Comparison of ENCODE assay signal across 10 cellular contexts in genomic region chr19:57282011-57282636, GRCh38. TPM values are rescaled to one million over a fixed set of nuclear protein-coding genes. Genes with fewer than 3 reads are reported as not detected.
DNase-seq lines count a peak whose midpoint lies in the region; ATAC-seq and TF ChIP-seq lines count a peak whose summit lies in the region.
"Had no signal": no experiment of that assay in that cellular context is flagged by ENCODE, and none has a peak within 500 bp of the region (broad histone marks: within the 10 kb centered on the region; RNA-seq: fewer than 3 reads in every experiment).

No MANE protein-coding gene starts in this region.

- H3K9ac ChIP-seq in iPS-18a (ENCODE audit: low read length) = no peak overlapping the region

- CTCF ChIA-PET in activated CD8-positive, alpha-beta T cell treated with anti-CD3 and anti-CD28 coated beads, Interleukin-2, amount 10 ng/mL, durations not matched to agents 7 days and 5 days (lab: Charles Lee) = interaction anchor here (0.6 kb wide), 1 partner anchor 692 kb away, joined by 3 read pairs; no protein-coding TSS in a partner anchor

- peaks cover 0 to 54% (median 20%) of the 10 kb centered on the region in 9 donors for H3K36me3 ChIP-seq in heart right ventricle
- peaks cover 42% of the 10 kb centered on the region for H3K36me3 ChIP-seq in iPS-18a (ENCODE audit: control insufficient read depth, low read depth, low read length)

- H3K4me3 Mint-ChIP-seq in activated CD8-positive, alpha-beta T cell treated with anti-CD3 and anti-CD28 coated beads, Interleukin-2, amount 10 ng/mL, durations not matched to agents 7 days and 5 days = no peak overlapping the region
- H3K4me3 Mint-ChIP-seq in type B pancreatic cell = no peak overlapping the region
- no peak overlapping the region for H3K4me3 Mint-ChIP-seq in natural killer cell

- intact Hi-C loops in heart right ventricle (cut with DNase I) = loop anchor here in 6 of 10 donors (5.0 kb wide), 5 partner anchors 35 to 75 kb away; partner anchors contain the start of genes ZNF805 (in 3 of the 6), ZNF304 (in 2 of the 6) and ZNF543 (in 1 of the 6)
- intact Hi-C loops in left ventricle myocardium superior (cut with micrococcal nuclease) = no loop called here
- intact Hi-C loops in natural killer cell (cut with micrococcal nuclease) = no loop called here

- no peaks in the 10 kb centered on the region for H3K27me3 ChIP-seq in heart right ventricle
- no peaks in the 10 kb centered on the region for H3K27me3 ChIP-seq in iPS-18a (ENCODE audit: control insufficient read depth, insufficient read depth, low read length)

- H3K9me3 ChIP-seq in heart right ventricle (no peaks in the 10 kb centered on the region), iPS-18a (ENCODE audit: control insufficient read depth, low read depth, low read length) (no peaks in the 10 kb centered on the region)

- ATAC-seq in heart right ventricle = no peak
- ATAC-seq in left ventricle myocardium superior = no peak
- no peak for ATAC-seq in activated CD8-positive, alpha-beta T cell treated with anti-CD3 and anti-CD28 coated beads, Interleukin-2, amount 10 ng/mL, durations not matched to agents 7 days and 5 days
- ATAC-seq in natural killer cell = no peak
- no peak for ATAC-seq in GM18517 (IDR thresholded peaks at IDR 0.05; ENCODE audit: unreplicated experiment)

- H3K4me3 ChIP-seq in heart right ventricle = peak overlapping the region in 7 of 10 donors; percentile 70 to 95 (median 87)
- peak overlapping the region; percentile 100 for H3K4me3 ChIP-seq in iPS-18a (ENCODE audit: low read length)

- POLR2A ChIA-PET in activated CD8-positive, alpha-beta T cell treated with anti-CD3 and anti-CD28 coated beads, Interleukin-2, amount 10 ng/mL, durations not matched to agents 7 days and 5 days (lab: Charles Lee) = no interaction called here

- peaks cover 55% of the 10 kb centered on the region for H3K36me3 Mint-ChIP-seq in activated CD8-positive, alpha-beta T cell treated with anti-CD3 and anti-CD28 coated beads, Interleukin-2, amount 10 ng/mL, durations not matched to agents 7 days and 5 days (ENCODE audit: low read depth)
- H3K36me3 Mint-ChIP-seq in type B pancreatic cell = peaks cover 32% of the 10 kb centered on the region
- peaks cover 8% of the 10 kb centered on the region for H3K36me3 Mint-ChIP-seq in natural killer cell

- no peak for TF ChIP-seq CTCF in heart right ventricle (IDR thresholded peaks at IDR 0.05)
- TF ChIP-seq CTCF in type B pancreatic cell (conservative IDR thresholded peaks at IDR 0.05) = no peak
- TF ChIP-seq CTCF in natural killer cell (IDR thresholded peaks at IDR 0.05) = no peak

- H3K9me3 Mint-ChIP-seq in activated CD8-positive, alpha-beta T cell treated with anti-CD3 and anti-CD28 coated beads, Interleukin-2, amount 10 ng/mL, durations not matched to agents 7 days and 5 days (ENCODE audit: insufficient read depth) = peaks cover 4% of the 10 kb centered on the region
- H3K9me3 Mint-ChIP-seq in type B pancreatic cell (no peaks in the 10 kb centered on the region), natural killer cell (no peaks in the 10 kb centered on the region)

- H3K27ac Mint-ChIP-seq in activated CD8-positive, alpha-beta T cell treated with anti-CD3 and anti-CD28 coated beads, Interleukin-2, amount 10 ng/mL, durations not matched to agents 7 days and 5 days = peak overlapping the region; percentile 85
- peak overlapping the region; percentile 88 for H3K27ac Mint-ChIP-seq in type B pancreatic cell
- H3K27ac Mint-ChIP-seq in natural killer cell = no peak overlapping the region

- H3K4me1 ChIP-seq in heart right ventricle (peaks cover 0 to 64% (median 48%) of the 10 kb centered on the region in 9 donors), iPS-18a (ENCODE audit: control insufficient read depth, low read depth, low read length) (peaks cover 10% of the 10 kb centered on the region)

- peak overlapping the region in 3 of 10 donors; percentile 95 to 98 (median 98) for H3K27ac ChIP-seq in heart right ventricle
- no peak overlapping the region for H3K27ac ChIP-seq in iPS-18a (ENCODE audit: low read length)

- 68 to 76% methylated on average over 5 of the region's 5 CpGs for WGBS in heart right ventricle, 2 donors

- DNase-seq in heart right ventricle = no peak
- DNase-seq in left ventricle myocardium superior = no peak
- DNase-seq in activated CD8-positive, alpha-beta T cell treated with anti-CD3 and anti-CD28 coated beads, Interleukin-2, amount 10 ng/mL, durations not matched to agents 7 days and 5 days = peak; percentile 21
- DNase-seq in type B pancreatic cell (ENCODE audit: extremely low spot score, unreplicated experiment) = no peak
- DNase-seq in natural killer cell = no peak
- DNase-seq in NCI-H524 treated with DMSO at 0.1 percent for 48 hours (lab: John Stamatoyannopoulos, UW) = no peak
- DNase-seq: Calu3, NCI-H446 treated with DMSO at 0.1 percent for 48 hours had no signal

- H3K4me1 Mint-ChIP-seq in activated CD8-positive, alpha-beta T cell treated with anti-CD3 and anti-CD28 coated beads, Interleukin-2, amount 10 ng/mL, durations not matched to agents 7 days and 5 days (ENCODE audit: low read depth) = peaks cover 46% of the 10 kb centered on the region
- H3K4me1 Mint-ChIP-seq in type B pancreatic cell (ENCODE audit: unreplicated experiment) (peaks cover 21% of the 10 kb centered on the region), natural killer cell (peaks cover 32 to 37% of the 10 kb centered on the region in 2 donors)

- no peaks in the 10 kb centered on the region for H3K27me3 Mint-ChIP-seq in activated CD8-positive, alpha-beta T cell treated with anti-CD3 and anti-CD28 coated beads, Interleukin-2, amount 10 ng/mL, durations not matched to agents 7 days and 5 days (ENCODE audit: low read depth)
- H3K27me3 Mint-ChIP-seq in type B pancreatic cell (no peaks in the 10 kb centered on the region), natural killer cell (ENCODE audit: low read depth in 2 of 2) (no peaks in the 10 kb centered on the region)

RNA-seq across cellular contexts. Expression of gene ZNF460, which starts 1.8 kb away (rescaled TPM):
- total RNA-seq in heart right ventricle = 10 to 100 TPM; 22.9 to 50.3 (median 41.1) TPM
- 1 to 10 TPM in 1 of 2 donors, under 1 TPM in 1; 0.42 to 4.7 TPM for polyA plus RNA-seq in heart right ventricle
- total RNA-seq in left ventricle myocardium superior = 26.4 TPM
- total RNA-seq in activated CD8-positive, alpha-beta T cell treated with anti-CD3 and anti-CD28 coated beads, Interleukin-2, amount 10 ng/mL, durations not matched to agents 7 days and 5 days = 10 to 100 TPM; 43.9 to 46.6 TPM
- 58.4 and 66.1 TPM in 2 replicates for total RNA-seq in type B pancreatic cell (ENCODE audit: low replicate concordance)
- 10 to 100 TPM; 67.8 to 74.1 (median 69.7) TPM for total RNA-seq in natural killer cell

RNA-seq across cellular contexts. Expression of gene ZNF543, which starts 38.1 kb away (rescaled TPM):
- total RNA-seq in heart right ventricle = 1 to 10 TPM; 5.5 to 9.2 (median 7.0) TPM
- polyA plus RNA-seq in heart right ventricle = 1 to 10 TPM in 1 of 2 donors, under 1 TPM in 1; 0.86 to 2.1 TPM
- total RNA-seq in left ventricle myocardium superior = 6.1 TPM
- 1 to 10 TPM; 7.0 to 7.5 TPM for total RNA-seq in activated CD8-positive, alpha-beta T cell treated with anti-CD3 and anti-CD28 coated beads, Interleukin-2, amount 10 ng/mL, durations not matched to agents 7 days and 5 days
- 8.3 and 9.8 TPM in 2 replicates for total RNA-seq in type B pancreatic cell (ENCODE audit: low replicate concordance)
- total RNA-seq in natural killer cell = 1 to 10 TPM; 4.7 to 7.2 (median 5.9) TPM

RNA-seq across cellular contexts. Expression of gene ZNF805, which starts 41.7 kb away (rescaled TPM):
- total RNA-seq in heart right ventricle = 10 to 100 TPM in 8 of 10 donors, 1 to 10 TPM in 2; 9.4 to 14.7 (median 11.5) TPM
- under 1 TPM; 0.77 to 0.88 TPM for polyA plus RNA-seq in heart right ventricle
- 9.0 TPM for total RNA-seq in left ventricle myocardium superior
- 1 to 10 TPM; 9.8 to 9.9 TPM for total RNA-seq in activated CD8-positive, alpha-beta T cell treated with anti-CD3 and anti-CD28 coated beads, Interleukin-2, amount 10 ng/mL, durations not matched to agents 7 days and 5 days
- 16.8 and 16.9 TPM in 2 replicates for total RNA-seq in type B pancreatic cell (ENCODE audit: low replicate concordance)
- 10 to 100 TPM; 25.9 to 32.7 (median 31.0) TPM for total RNA-seq in natural killer cell

RNA-seq across cellular contexts. Expression of gene AURKC, which starts 51.3 kb away (rescaled TPM):
- total RNA-seq in heart right ventricle (1 to 10 TPM in 8 of 10 donors, under 1 TPM in 2; 0.90 to 6.7 (median 1.7) TPM), left ventricle myocardium superior (1.5 TPM), type B pancreatic cell (ENCODE audit: low replicate concordance) (0.34 and 0.55 TPM in 2 replicates), natural killer cell (1 to 10 TPM; 2.3 to 3.5 (median 2.8) TPM)
- 1 to 10 TPM in 1 of 2 donors, under 1 TPM in 1; 0.58 to 2.3 TPM for polyA plus RNA-seq in heart right ventricle
- total RNA-seq in activated CD8-positive, alpha-beta T cell treated with anti-CD3 and anti-CD28 coated beads, Interleukin-2, amount 10 ng/mL, durations not matched to agents 7 days and 5 days = 1 to 10 TPM in 1 of 2 experiments, under 1 TPM in 1; 0.94 to 1.3 TPM

Comparison
In these comparisons a context has a peak if more than half of its experiments do, and no peak if none do; other contexts are left out.
1. intact Hi-C loops: an anchor here in heart right ventricle (5.0 kb wide); none called in left ventricle myocardium superior and natural killer cell.
2. H3K27ac Mint-ChIP-seq: peak in activated CD8-positive, alpha-beta T cell treated with anti-CD3 and anti-CD28 coated beads, Interleukin-2, amount 10 ng/mL, durations not matched to agents 7 days and 5 days (single experiment) and type B pancreatic cell (single experiment); none in natural killer cell (0 of 2).